In the genomic region with DNA sequence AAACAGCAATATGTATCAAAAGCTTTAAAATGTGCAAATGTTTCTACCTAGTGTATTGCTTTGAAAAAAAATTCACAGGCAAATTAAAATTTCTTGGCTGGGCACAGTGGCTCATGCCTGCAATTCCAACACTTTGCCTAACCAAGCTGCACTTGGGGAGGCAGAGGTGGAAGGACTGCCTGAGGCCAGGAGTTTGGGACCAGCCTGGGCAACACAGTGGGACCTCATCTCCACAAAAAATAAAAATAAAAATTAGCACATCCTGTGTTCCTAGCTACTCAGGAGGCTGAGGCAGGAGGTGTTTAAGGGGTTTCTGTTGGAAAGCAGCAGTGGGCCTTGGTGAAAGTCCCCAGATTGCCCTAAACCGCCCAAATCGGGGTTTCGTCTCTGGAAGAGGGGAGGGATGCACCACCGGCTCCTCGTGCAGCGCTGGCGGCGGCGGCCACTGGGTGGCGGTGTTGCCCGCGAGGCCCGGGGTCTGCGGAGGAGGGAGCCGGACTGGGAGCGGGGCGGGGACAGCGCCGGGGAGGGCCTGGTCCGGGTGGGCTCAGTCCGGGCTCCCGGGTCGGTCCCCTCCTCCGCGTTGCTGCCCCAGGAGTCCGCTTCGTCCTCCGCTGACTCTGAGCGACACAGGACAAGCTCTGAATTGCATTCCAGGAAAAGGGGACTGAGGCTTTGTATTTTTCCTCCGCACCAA, we compare ENCODE assay signal across 8 cellular contexts.
A peak's percentile ranks its signal among the peaks of the same experiment; 100 is the strongest.
DNase-seq lines count a peak whose midpoint lies in the region; ATAC-seq, FAIRE-seq and TF ChIP-seq lines count a peak whose summit lies in the region.

No MANE protein-coding gene starts in this region.

- peak; percentile 68 to 76 for TF ChIP-seq RAD21 in K562 (CRISPR knock-in tag; conservative IDR thresholded peaks at IDR 0.05 in 1 of 2, IDR thresholded peaks at IDR 0.05 in 1 of 2)

- no peaks in the 10 kb centered on the region for H3K79me2 ChIP-seq in K562 (ENCODE audit: control insufficient read depth, insufficient read depth, low read length)

- H3K9me3 ChIP-seq in K562 (replicated peaks; ENCODE audit: control insufficient read depth, insufficient read depth, low read depth, low read length) (no peaks in the 10 kb centered on the region), iPS-15b (ENCODE audit: control insufficient read depth, insufficient read depth, low read length) (no peaks in the 10 kb centered on the region), sigmoid colon (peaks cover 0 to 5% (median 0%) of the 10 kb centered on the region in 4 donors)

- H3K27ac ChIP-seq in K562 (ENCODE audit: extremely low read depth, low read depth, low read length) (no peak overlapping the region), sigmoid colon (no peak overlapping the region)

- POLR2A ChIA-PET in K562 (lab: Yijun Ruan, JAX) = interaction anchor here (0.6 kb wide), 1 partner anchor 181 kb away, joined by 4 read pairs; no protein-coding TSS in a partner anchor

- H3K36me3 ChIP-seq in K562 (ENCODE audit: control insufficient read depth, insufficient read depth, low read length) (no peaks in the 10 kb centered on the region), iPS-15b (ENCODE audit: control insufficient read depth, insufficient read depth, low read length) (no peaks in the 10 kb centered on the region), sigmoid colon (no peaks in the 10 kb centered on the region)

- H3K9me1 ChIP-seq in K562 (ENCODE audit: control insufficient read depth, insufficient read depth, low read length) = no peaks in the 10 kb centered on the region

- no TSS peak for BruUV-seq in K562 (replicated peaks; lab: Mats Ljungman, UMichigan)

- H3K9ac ChIP-seq in K562 (ENCODE audit: insufficient read depth in 1 of 2, low read depth in 2 of 2, low read length in 2 of 2) (peak overlapping the region in 1 of 2 experiments; percentile 65; a peak in 1 of 4 replicates), iPS-15b (ENCODE audit: low read depth, low read length) (peak overlapping the region; percentile 76)

- TF ChIP-seq CTCF in K562 (IDR thresholded peaks at IDR 0.05 in 2 of 3, conservative IDR thresholded peaks at IDR 0.05 in 1 of 3; ENCODE audit: insufficient read depth in 2 of 3, low read depth in 1 of 3, low read length in 3 of 3) (peak; percentile 79 to 89 (median 82)), sigmoid colon (IDR thresholded peaks at IDR 0.05) (peak; percentile 20 to 90 (median 64))

- peak; percentile 55 for FAIRE-seq in K562 (lab: Jason Lieb, UNC)

- intact Hi-C loops in K562 (cut with micrococcal nuclease) = loop anchor here (1.0 to 10.0 kb wide), 2 partner anchors 73 to 146 kb away; a partner anchor contains a TSS
- intact Hi-C loops in sigmoid colon (cut with DNase I) = loop anchor here (10.0 kb wide), 1 partner anchor 1544 kb away; no protein-coding TSS in a partner anchor

- H2AFZ ChIP-seq in K562 (ENCODE audit: low read depth, low read length) = peak overlapping the region; percentile 37

- H3K4me1 ChIP-seq in K562 (replicated peaks in 1 of 2; ENCODE audit: control insufficient read depth in 2 of 2, insufficient read depth in 2 of 2, low read length in 2 of 2) (peaks cover 0 to 6% of the 10 kb centered on the region in 2 experiments; a peak in 2 of 5 replicates), iPS-15b (ENCODE audit: control insufficient read depth, insufficient read depth, low read length) (peaks cover 22% of the 10 kb centered on the region), sigmoid colon (peaks cover 0 to 10% (median 9%) of the 10 kb centered on the region in 4 donors)

- TF ChIP-seq EP300 in K562 (IDR thresholded peaks at IDR 0.05; ENCODE audit: low read length) (no peak), sigmoid colon (IDR thresholded peaks at IDR 0.05) (no peak)

- peak; percentile 83 for ATAC-seq in GM18909 (IDR thresholded peaks at IDR 0.05; ENCODE audit: poor library complexity, unreplicated experiment)
- peak; percentile 90 for ATAC-seq in HG03432 (IDR thresholded peaks at IDR 0.05; ENCODE audit: unreplicated experiment)
- peak; percentile 100 for ATAC-seq in K562

- H4K20me1 ChIP-seq in K562 (replicated peaks; ENCODE audit: control insufficient read depth, insufficient read depth, low read length) = no peaks in the 10 kb centered on the region

- peak overlapping the region; percentile 62 for H3K4me2 ChIP-seq in K562 (ENCODE audit: insufficient read depth, low read length)

- no peak for TF ChIP-seq POLR2A in K562 (conservative IDR thresholded peaks at IDR 0.05)
- no peak for TF ChIP-seq POLR2A in sigmoid colon (IDR thresholded peaks at IDR 0.05)

- CTCF ChIA-PET in K562 (lab: Yijun Ruan, JAX; ENCODE audit: low intra/inter-chr PET ratio) = interaction anchor here (3.4 kb wide), 1 partner anchor 71 kb away, joined by 15 read pairs; no protein-coding TSS in a partner anchor

- H3K4me3 ChIP-seq in K562 = peak overlapping the region; percentile 11; the same call in 1 of the 2 replicates
- peak overlapping the region; percentile 82 for H3K4me3 ChIP-seq in iPS-15b (ENCODE audit: low read depth, low read length)
- H3K4me3 ChIP-seq in sigmoid colon = peak overlapping the region; percentile 1 to 45 (median 38)

- 0% methylated on average over 9 of the region's 30 CpGs for whole genome bisulfite sequencing in K562 (ENCODE audit: insufficient coverage, low coverage, missing lambda C conversion rate)
- WGBS in sigmoid colon, 2 donors = 1% methylated on average over 30 of the region's 30 CpGs

- in situ Hi-C loops in K562 (cut with MboI) = no loop called here

- H3K27me3 ChIP-seq in K562 (ENCODE audit: control insufficient read depth in 2 of 2, insufficient read depth in 2 of 2, low read length in 2 of 2) (peaks cover 0 to 14% of the 10 kb centered on the region in 2 experiments; a peak in 2 of 5 replicates), iPS-15b (ENCODE audit: control insufficient read depth, insufficient read depth, low read length) (no peaks in the 10 kb centered on the region), sigmoid colon (peaks cover 0 to 36% (median 8%) of the 10 kb centered on the region in 3 donors)

- DNase-seq in AG20443 (ENCODE audit: low spot score) (peak; percentile 93), T-helper 1 cell (peak in 4 of 5 donors; percentile 8 to 22 (median 10)), K562 (ENCODE audit: extremely low read depth in 1 of 4, low spot score in 3 of 4) (peak; percentile 64 to 90 (median 86)), sigmoid colon (peak; percentile 73), NCI-H128 (lab: John Stamatoyannopoulos, UW; ENCODE audit: unreplicated experiment) (no peak)

TF ChIP-seq in K562, 482 proteins besides CTCF, POLR2A, EP300 and RAD21 (continues in another document):
- TF ChIP-seq HMG20B (CRISPR knock-in tag; IDR thresholded peaks at IDR 0.05) = no peak
- TF ChIP-seq, protein P1, sequence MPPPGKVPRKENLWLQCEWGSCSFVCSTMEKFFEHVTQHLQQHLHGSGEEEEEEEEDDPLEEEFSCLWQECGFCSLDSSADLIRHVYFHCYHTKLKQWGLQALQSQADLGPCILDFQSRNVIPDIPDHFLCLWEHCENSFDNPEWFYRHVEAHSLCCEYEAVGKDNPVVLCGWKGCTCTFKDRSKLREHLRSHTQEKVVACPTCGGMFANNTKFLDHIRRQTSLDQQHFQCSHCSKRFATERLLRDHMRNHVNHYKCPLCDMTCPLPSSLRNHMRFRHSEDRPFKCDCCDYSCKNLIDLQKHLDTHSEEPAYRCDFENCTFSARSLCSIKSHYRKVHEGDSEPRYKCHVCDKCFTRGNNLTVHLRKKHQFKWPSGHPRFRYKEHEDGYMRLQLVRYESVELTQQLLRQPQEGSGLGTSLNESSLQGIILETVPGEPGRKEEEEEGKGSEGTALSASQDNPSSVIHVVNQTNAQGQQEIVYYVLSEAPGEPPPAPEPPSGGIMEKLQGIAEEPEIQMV (tag; conservative IDR thresholded peaks at IDR 0.05; ENCODE audit: low read depth) = no peak
- TF ChIP-seq, protein P2, sequence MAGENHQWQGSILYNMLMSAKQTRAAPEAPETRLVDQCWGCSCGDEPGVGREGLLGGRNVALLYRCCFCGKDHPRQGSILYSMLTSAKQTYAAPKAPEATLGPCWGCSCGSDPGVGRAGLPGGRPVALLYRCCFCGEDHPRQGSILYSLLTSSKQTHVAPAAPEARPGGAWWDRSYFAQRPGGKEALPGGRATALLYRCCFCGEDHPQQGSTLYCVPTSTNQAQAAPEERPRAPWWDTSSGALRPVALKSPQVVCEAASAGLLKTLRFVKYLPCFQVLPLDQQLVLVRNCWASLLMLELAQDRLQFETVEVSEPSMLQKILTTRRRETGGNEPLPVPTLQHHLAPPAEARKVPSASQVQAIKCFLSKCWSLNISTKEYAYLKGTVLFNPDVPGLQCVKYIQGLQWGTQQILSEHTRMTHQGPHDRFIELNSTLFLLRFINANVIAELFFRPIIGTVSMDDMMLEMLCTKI (IDR thresholded peaks at IDR 0.05; ENCODE audit: partially characterized antibody) = no peak

Comparison
In these comparisons a context has a peak if more than half of its experiments do, and no peak if none do; other contexts are left out.
1. H3K4me3 ChIP-seq: peak in every context shown above with its lines; median percentile 82 in iPS-15b; 38 in sigmoid colon; 11 in K562.